Comparison of ENCODE assay signal across 8 cellular contexts in genomic region chr11:61361686-61362541, GRCh38. TPM values are rescaled to one million over a fixed set of nuclear protein-coding genes. Genes with fewer than 3 reads are reported as not detected.
DNase-seq lines count a peak whose midpoint lies in the region; ATAC-seq and TF ChIP-seq lines count a peak whose summit lies in the region.

Gene CYB561A3 (minus strand): TSS chr11:61361882. CDS start chr11:61356713, 5,169 bp downstream.
Gene TMEM138 (plus strand): TSS chr11:61362374. CDS start chr11:61364391, 2,017 bp downstream.

- POLR2A ChIA-PET in naive thymus-derived CD4-positive, alpha-beta T cell (lab: Charles Lee) = interaction anchor here (0.6 to 4.9 kb wide), 18 partner anchors 10 to 717 kb away, joined by 3 to 82 read pairs (median 6); partner anchors contain the start of genes CPSF7, DDB1, FTH1 and SDHAF2

- H3K4me3 ChIP-seq in KMS-11 (IDR thresholded peaks at IDR 0.05; ENCODE audit: insufficient read depth, low read depth, low read length) = peak within 1 kb of the TSS; percentile 11
- H3K4me3 ChIP-seq in naive thymus-derived CD4-positive, alpha-beta T cell (ENCODE audit: low read length) = peak within 1 kb of the TSS; percentile 97

- peak within 1 kb of the TSS; percentile 96 for H3K9ac ChIP-seq in KMS-11

- peak within 1 kb of the TSS; percentile 64 for H2AFZ ChIP-seq in KMS-11 (ENCODE audit: low read depth)

- H4K20me1 ChIP-seq in KMS-11 (ENCODE audit: insufficient read depth) = no peaks in the 10 kb centered on the region

- H3K4me1 Mint-ChIP-seq in activated T-helper 1 cell treated with anti-CD3 and anti-CD28 coated beads, Interleukin-12 subunit alpha, Interleukin-12 subunit beta, Interleukin-2, Interleukin-4 antibody, amounts not matched to agents 30 ng/mL and 10 ng/mL and 1 ng/mL, durations not matched to agents 14 hours and 24 hours and 36 hours (ENCODE audit: low read depth) = peaks cover 45% of the 10 kb centered on the region
- peaks cover 30 to 55% (median 40%) of the 10 kb centered on the region in 7 donors for H3K4me1 Mint-ChIP-seq in naive thymus-derived CD4-positive, alpha-beta T cell
- H3K4me1 Mint-ChIP-seq in stimulated activated naive B cell treated with anti-CD40 and anti-IgM and Interleukin-4, amounts not matched to agents 10 μg/mL and 1 μg/mL and 100 μg/mL, for 72 hours = peaks cover 29 to 58% of the 10 kb centered on the region in 2 donors

- H3K36me3 Mint-ChIP-seq in activated T-helper 1 cell treated with anti-CD3 and anti-CD28 coated beads, Interleukin-12 subunit alpha, Interleukin-12 subunit beta, Interleukin-2, Interleukin-4 antibody, amounts not matched to agents 30 ng/mL and 10 ng/mL and 1 ng/mL, durations not matched to agents 14 hours and 24 hours and 36 hours (ENCODE audit: low read depth) = peaks cover 23% of the 10 kb centered on the region
- peaks cover 0 to 7% (median 0%) of the 10 kb centered on the region in 5 donors for H3K36me3 Mint-ChIP-seq in naive thymus-derived CD4-positive, alpha-beta T cell
- peaks cover 12 to 30% of the 10 kb centered on the region in 2 donors for H3K36me3 Mint-ChIP-seq in stimulated activated naive B cell treated with anti-CD40 and anti-IgM and Interleukin-4, amounts not matched to agents 10 μg/mL and 1 μg/mL and 100 μg/mL, for 72 hours

- no peaks in the 10 kb centered on the region for H3K9me3 Mint-ChIP-seq in activated T-helper 1 cell treated with anti-CD3 and anti-CD28 coated beads, Interleukin-12 subunit alpha, Interleukin-12 subunit beta, Interleukin-2, Interleukin-4 antibody, amounts not matched to agents 30 ng/mL and 10 ng/mL and 1 ng/mL, durations not matched to agents 14 hours and 24 hours and 36 hours
- H3K9me3 Mint-ChIP-seq in naive thymus-derived CD4-positive, alpha-beta T cell = no peaks in the 10 kb centered on the region
- H3K9me3 Mint-ChIP-seq in stimulated activated naive B cell treated with anti-CD40 and anti-IgM and Interleukin-4, amounts not matched to agents 10 μg/mL and 1 μg/mL and 100 μg/mL, for 72 hours = no peaks in the 10 kb centered on the region

- no peaks in the 10 kb centered on the region for H3K27me3 ChIP-seq in KMS-11 (ENCODE audit: insufficient read depth, low read depth)
- no peaks in the 10 kb centered on the region for H3K27me3 ChIP-seq in naive thymus-derived CD4-positive, alpha-beta T cell (ENCODE audit: control insufficient read depth in 2 of 2, insufficient read depth in 2 of 2, low read length in 2 of 2)

- H3K4me2 ChIP-seq in KMS-11 = peak within 1 kb of the TSS; percentile 85

- peak within 1 kb of the TSS; percentile 98 for H3K4me3 Mint-ChIP-seq in activated T-helper 1 cell treated with anti-CD3 and anti-CD28 coated beads, Interleukin-12 subunit alpha, Interleukin-12 subunit beta, Interleukin-2, Interleukin-4 antibody, amounts not matched to agents 30 ng/mL and 10 ng/mL and 1 ng/mL, durations not matched to agents 14 hours and 24 hours and 36 hours
- peak within 1 kb of the TSS; percentile 94 to 99 (median 98) for H3K4me3 Mint-ChIP-seq in naive thymus-derived CD4-positive, alpha-beta T cell
- H3K4me3 Mint-ChIP-seq in stimulated activated naive B cell treated with anti-CD40 and anti-IgM and Interleukin-4, amounts not matched to agents 10 μg/mL and 1 μg/mL and 100 μg/mL, for 72 hours = peak within 1 kb of the TSS; percentile 92 to 99

- H3K27ac Mint-ChIP-seq in activated T-helper 1 cell treated with anti-CD3 and anti-CD28 coated beads, Interleukin-12 subunit alpha, Interleukin-12 subunit beta, Interleukin-2, Interleukin-4 antibody, amounts not matched to agents 30 ng/mL and 10 ng/mL and 1 ng/mL, durations not matched to agents 14 hours and 24 hours and 36 hours = peak within 1 kb of the TSS; percentile 95
- peak within 1 kb of the TSS; percentile 97 to 100 (median 99) for H3K27ac Mint-ChIP-seq in naive thymus-derived CD4-positive, alpha-beta T cell
- peak within 1 kb of the TSS; percentile 99 for H3K27ac Mint-ChIP-seq in stimulated activated naive B cell treated with anti-CD40 and anti-IgM and Interleukin-4, amounts not matched to agents 10 μg/mL and 1 μg/mL and 100 μg/mL, for 72 hours

- H3K27me3 Mint-ChIP-seq in activated T-helper 1 cell treated with anti-CD3 and anti-CD28 coated beads, Interleukin-12 subunit alpha, Interleukin-12 subunit beta, Interleukin-2, Interleukin-4 antibody, amounts not matched to agents 30 ng/mL and 10 ng/mL and 1 ng/mL, durations not matched to agents 14 hours and 24 hours and 36 hours (ENCODE audit: insufficient read depth) = no peaks in the 10 kb centered on the region
- no peaks in the 10 kb centered on the region for H3K27me3 Mint-ChIP-seq in naive thymus-derived CD4-positive, alpha-beta T cell
- no peaks in the 10 kb centered on the region for H3K27me3 Mint-ChIP-seq in stimulated activated naive B cell treated with anti-CD40 and anti-IgM and Interleukin-4, amounts not matched to agents 10 μg/mL and 1 μg/mL and 100 μg/mL, for 72 hours

- H3K9me3 ChIP-seq in naive thymus-derived CD4-positive, alpha-beta T cell (ENCODE audit: control insufficient read depth in 2 of 3, low read length in 3 of 3) = no peaks in the 10 kb centered on the region

- CTCF ChIA-PET in naive thymus-derived CD4-positive, alpha-beta T cell (lab: Charles Lee) = interaction anchor here (0.6 to 4.6 kb wide), 6 partner anchors 20 to 1021 kb away, joined by 3 to 44 read pairs (median 7); partner anchors contain the start of genes DDB1, TKFC and TMEM216

- peak within 1 kb of the TSS; percentile 94 for H3K27ac ChIP-seq in KMS-11
- peak within 1 kb of the TSS; percentile 95 for H3K27ac ChIP-seq in naive thymus-derived CD4-positive, alpha-beta T cell (ENCODE audit: low read depth, low read length)

- peaks cover 13% of the 10 kb centered on the region; the same call in 1 of the 2 replicates for H3K36me3 ChIP-seq in KMS-11 (ENCODE audit: insufficient read depth)
- H3K36me3 ChIP-seq in naive thymus-derived CD4-positive, alpha-beta T cell (ENCODE audit: control insufficient read depth in 2 of 3, insufficient read depth in 3 of 3, low read length in 3 of 3) = peaks cover 2 to 33% (median 9%) of the 10 kb centered on the region in 3 experiments

- intact Hi-C loops in activated T-helper 1 cell treated with anti-CD3 and anti-CD28 coated beads, Interleukin-12 subunit alpha, Interleukin-12 subunit beta, Interleukin-2, Interleukin-4 antibody, amounts not matched to agents 30 ng/mL and 10 ng/mL and 1 ng/mL, durations not matched to agents 14 hours and 24 hours and 36 hours (cut with micrococcal nuclease) = loop anchor here (1.0 to 10.0 kb wide), 9 partner anchors 23 to 521 kb away; partner anchors contain the start of genes CPSF7, DDB1, FEN1 and TKFC
- intact Hi-C loops in naive thymus-derived CD4-positive, alpha-beta T cell (cut with micrococcal nuclease) = loop anchor here (1.0 to 10.0 kb wide), 10 partner anchors 23 to 1745 kb away; partner anchors contain the start of genes DDB1 (in 2 of the 2), SDHAF2 (in 2 of the 2), TKFC (in 2 of the 2) and TMEM216 (in 2 of the 2)

- H3K4me1 ChIP-seq in KMS-11 (ENCODE audit: low read depth, poor library complexity, severe bottlenecking) = peaks cover 58% of the 10 kb centered on the region
- H3K4me1 ChIP-seq in naive thymus-derived CD4-positive, alpha-beta T cell (ENCODE audit: control insufficient read depth in 2 of 2, insufficient read depth in 2 of 2, low read length in 2 of 2) = peaks cover 14 to 19% of the 10 kb centered on the region in 2 donors

- peak; percentile 82 for ATAC-seq in GM21723 (IDR thresholded peaks at IDR 0.05; ENCODE audit: unreplicated experiment)
- peak; percentile 93 for ATAC-seq in naive thymus-derived CD4-positive, alpha-beta T cell
- ATAC-seq in stimulated activated naive B cell treated with anti-CD40 and anti-IgM and Interleukin-4, amounts not matched to agents 10 μg/mL and 1 μg/mL and 100 μg/mL, for 72 hours (replicated peaks) = peak; percentile 75 to 80

- DNase-seq in DMS53 treated with DMSO at 0.1 percent for 48 hours (lab: John Stamatoyannopoulos, UW; ENCODE audit: unreplicated experiment) (peak; percentile 95), RKO (ENCODE audit: low spot score) (peak; percentile 97), fibroblast of gingiva (ENCODE audit: low read depth) (peak; percentile 93)
- peak; percentile 90 for DNase-seq in activated T-helper 1 cell treated with anti-CD3 and anti-CD28 coated beads, Interleukin-12 subunit alpha, Interleukin-12 subunit beta, Interleukin-2, Interleukin-4 antibody, amounts not matched to agents 30 ng/mL and 10 ng/mL and 1 ng/mL, durations not matched to agents 14 hours and 24 hours and 36 hours (ENCODE audit: low spot score)
- peak; percentile 69 to 90 (median 81) for DNase-seq in naive thymus-derived CD4-positive, alpha-beta T cell
- peak; percentile 95 for DNase-seq in stimulated activated naive B cell treated with anti-CD40 and anti-IgM and Interleukin-4, amounts not matched to agents 10 μg/mL and 1 μg/mL and 100 μg/mL, for 72 hours

- H3K79me2 ChIP-seq in KMS-11 (ENCODE audit: insufficient read depth, low read depth) = peaks cover 50% of the 10 kb centered on the region

- no peak for TF ChIP-seq CTCF in KMS-11 (conservative IDR thresholded peaks at IDR 0.05; ENCODE audit: low read depth, low read length)

RNA-seq across cellular contexts. Expression of gene CYB561A3, which starts in this region (rescaled TPM):
- 38.1 and 42.3 TPM in 2 replicates for total RNA-seq in activated T-helper 1 cell treated with anti-CD3 and anti-CD28 coated beads, Interleukin-12 subunit alpha, Interleukin-12 subunit beta, Interleukin-2, Interleukin-4 antibody, amounts not matched to agents 30 ng/mL and 10 ng/mL and 1 ng/mL, durations not matched to agents 14 hours and 24 hours and 36 hours
- total RNA-seq in naive thymus-derived CD4-positive, alpha-beta T cell = 10 to 100 TPM; 37.9 to 47.6 (median 44.2) TPM
- 10 to 100 TPM; 62.7 to 73.8 TPM for polyA plus RNA-seq in naive thymus-derived CD4-positive, alpha-beta T cell

RNA-seq across cellular contexts. Expression of gene TMEM138, which starts in this region (rescaled TPM):
- total RNA-seq in activated T-helper 1 cell treated with anti-CD3 and anti-CD28 coated beads, Interleukin-12 subunit alpha, Interleukin-12 subunit beta, Interleukin-2, Interleukin-4 antibody, amounts not matched to agents 30 ng/mL and 10 ng/mL and 1 ng/mL, durations not matched to agents 14 hours and 24 hours and 36 hours = 68.4 and 71.7 TPM in 2 replicates
- 10 to 100 TPM; 54.6 to 65.1 (median 59.9) TPM for total RNA-seq in naive thymus-derived CD4-positive, alpha-beta T cell
- polyA plus RNA-seq in naive thymus-derived CD4-positive, alpha-beta T cell = 10 to 100 TPM; 42.9 to 49.3 TPM

Comparison
In these comparisons a context has a peak if more than half of its experiments do, and no peak if none do; other contexts are left out.
1. Peak in every context shown above with its lines: DNase-seq, ATAC-seq, H3K4me3 ChIP-seq and H3K27ac ChIP-seq.